Comparison of ENCODE assay signal across 1 cellular context in the genomic region with DNA sequence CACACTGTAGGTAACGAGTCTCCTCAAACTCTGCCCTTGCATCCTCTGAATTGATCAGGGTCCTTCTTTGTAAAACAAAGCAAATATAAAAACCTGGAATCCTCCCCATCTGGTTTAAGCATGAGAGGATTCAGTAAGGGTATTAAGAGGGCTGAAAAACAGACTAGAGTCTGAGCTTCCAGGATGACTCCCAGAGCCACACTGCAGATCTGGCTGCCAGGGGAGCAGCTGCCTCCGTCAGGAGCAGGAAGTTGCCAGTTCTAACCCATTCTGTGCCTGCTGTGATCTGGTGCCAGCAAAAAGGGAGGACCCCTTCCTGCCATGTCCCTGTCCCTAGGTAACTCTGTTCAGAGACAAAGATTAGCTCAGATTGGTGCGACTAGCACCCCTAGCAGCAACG.
TF ChIP-seq lines count a peak whose summit lies in the region.

No MANE protein-coding gene starts in this region.

TF ChIP-seq in GM23338, 12 proteins besides CTCF, POLR2A, EP300 and RAD21:
- no peak for TF ChIP-seq EZH2phosphoT487 (IDR thresholded peaks at IDR 0.05; ENCODE audit: unreplicated experiment)
- TF ChIP-seq, protein P1, sequence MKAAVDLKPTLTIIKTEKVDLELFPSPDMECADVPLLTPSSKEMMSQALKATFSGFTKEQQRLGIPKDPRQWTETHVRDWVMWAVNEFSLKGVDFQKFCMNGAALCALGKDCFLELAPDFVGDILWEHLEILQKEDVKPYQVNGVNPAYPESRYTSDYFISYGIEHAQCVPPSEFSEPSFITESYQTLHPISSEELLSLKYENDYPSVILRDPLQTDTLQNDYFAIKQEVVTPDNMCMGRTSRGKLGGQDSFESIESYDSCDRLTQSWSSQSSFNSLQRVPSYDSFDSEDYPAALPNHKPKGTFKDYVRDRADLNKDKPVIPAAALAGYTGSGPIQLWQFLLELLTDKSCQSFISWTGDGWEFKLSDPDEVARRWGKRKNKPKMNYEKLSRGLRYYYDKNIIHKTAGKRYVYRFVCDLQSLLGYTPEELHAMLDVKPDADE (IDR thresholded peaks at IDR 0.05) = no peak
- no peak for TF ChIP-seq STAT1 (IDR thresholded peaks at IDR 0.05; ENCODE audit: unreplicated experiment)
- TF ChIP-seq, protein P2, sequence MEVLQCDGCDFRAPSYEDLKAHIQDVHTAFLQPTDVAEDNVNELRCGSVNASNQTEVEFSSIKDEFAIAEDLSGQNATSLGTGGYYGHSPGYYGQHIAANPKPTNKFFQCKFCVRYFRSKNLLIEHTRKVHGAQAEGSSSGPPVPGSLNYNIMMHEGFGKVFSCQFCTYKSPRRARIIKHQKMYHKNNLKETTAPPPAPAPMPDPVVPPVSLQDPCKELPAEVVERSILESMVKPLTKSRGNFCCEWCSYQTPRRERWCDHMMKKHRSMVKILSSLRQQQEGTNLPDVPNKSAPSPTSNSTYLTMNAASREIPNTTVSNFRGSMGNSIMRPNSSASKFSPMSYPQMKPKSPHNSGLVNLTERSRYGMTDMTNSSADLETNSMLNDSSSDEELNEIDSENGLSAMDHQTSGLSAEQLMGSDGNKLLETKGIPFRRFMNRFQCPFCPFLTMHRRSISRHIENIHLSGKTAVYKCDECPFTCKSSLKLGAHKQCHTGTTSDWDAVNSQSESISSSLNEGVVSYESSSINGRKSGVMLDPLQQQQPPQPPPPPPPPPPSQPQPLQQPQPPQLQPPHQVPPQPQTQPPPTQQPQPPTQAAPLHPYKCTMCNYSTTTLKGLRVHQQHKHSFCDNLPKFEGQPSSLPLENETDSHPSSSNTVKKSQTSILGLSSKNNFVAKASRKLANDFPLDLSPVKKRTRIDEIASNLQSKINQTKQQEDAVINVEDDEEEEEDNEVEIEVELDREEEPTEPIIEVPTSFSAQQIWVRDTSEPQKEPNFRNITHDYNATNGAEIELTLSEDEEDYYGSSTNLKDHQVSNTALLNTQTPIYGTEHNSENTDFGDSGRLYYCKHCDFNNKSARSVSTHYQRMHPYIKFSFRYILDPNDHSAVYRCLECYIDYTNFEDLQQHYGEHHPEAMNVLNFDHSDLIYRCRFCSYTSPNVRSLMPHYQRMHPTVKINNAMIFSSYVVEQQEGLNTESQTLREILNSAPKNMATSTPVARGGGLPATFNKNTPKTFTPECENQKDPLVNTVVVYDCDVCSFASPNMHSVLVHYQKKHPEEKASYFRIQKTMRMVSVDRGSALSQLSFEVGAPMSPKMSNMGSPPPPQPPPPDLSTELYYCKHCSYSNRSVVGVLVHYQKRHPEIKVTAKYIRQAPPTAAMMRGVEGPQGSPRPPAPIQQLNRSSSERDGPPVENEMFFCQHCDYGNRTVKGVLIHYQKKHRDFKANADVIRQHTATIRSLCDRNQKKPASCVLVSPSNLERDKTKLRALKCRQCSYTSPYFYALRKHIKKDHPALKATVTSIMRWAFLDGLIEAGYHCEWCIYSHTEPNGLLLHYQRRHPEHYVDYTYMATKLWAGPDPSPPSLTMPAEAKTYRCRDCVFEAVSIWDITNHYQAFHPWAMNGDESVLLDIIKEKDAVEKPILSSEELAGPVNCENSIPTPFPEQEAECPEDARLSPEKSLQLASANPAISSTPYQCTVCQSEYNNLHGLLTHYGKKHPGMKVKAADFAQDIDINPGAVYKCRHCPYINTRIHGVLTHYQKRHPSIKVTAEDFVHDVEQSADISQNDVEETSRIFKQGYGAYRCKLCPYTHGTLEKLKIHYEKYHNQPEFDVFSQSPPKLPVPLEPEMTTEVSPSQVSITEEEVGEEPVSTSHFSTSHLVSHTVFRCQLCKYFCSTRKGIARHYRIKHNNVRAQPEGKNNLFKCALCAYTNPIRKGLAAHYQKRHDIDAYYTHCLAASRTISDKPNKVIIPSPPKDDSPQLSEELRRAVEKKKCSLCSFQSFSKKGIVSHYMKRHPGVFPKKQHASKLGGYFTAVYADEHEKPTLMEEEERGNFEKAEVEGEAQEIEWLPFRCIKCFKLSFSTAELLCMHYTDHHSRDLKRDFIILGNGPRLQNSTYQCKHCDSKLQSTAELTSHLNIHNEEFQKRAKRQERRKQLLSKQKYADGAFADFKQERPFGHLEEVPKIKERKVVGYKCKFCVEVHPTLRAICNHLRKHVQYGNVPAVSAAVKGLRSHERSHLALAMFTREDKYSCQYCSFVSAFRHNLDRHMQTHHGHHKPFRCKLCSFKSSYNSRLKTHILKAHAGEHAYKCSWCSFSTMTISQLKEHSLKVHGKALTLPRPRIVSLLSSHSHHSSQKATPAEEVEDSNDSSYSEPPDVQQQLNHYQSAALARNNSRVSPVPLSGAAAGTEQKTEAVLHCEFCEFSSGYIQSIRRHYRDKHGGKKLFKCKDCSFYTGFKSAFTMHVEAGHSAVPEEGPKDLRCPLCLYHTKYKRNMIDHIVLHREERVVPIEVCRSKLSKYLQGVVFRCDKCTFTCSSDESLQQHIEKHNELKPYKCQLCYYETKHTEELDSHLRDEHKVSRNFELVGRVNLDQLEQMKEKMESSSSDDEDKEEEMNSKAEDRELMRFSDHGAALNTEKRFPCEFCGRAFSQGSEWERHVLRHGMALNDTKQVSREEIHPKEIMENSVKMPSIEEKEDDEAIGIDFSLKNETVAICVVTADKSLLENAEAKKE (CRISPR knock-in tag; IDR thresholded peaks at IDR 0.05) = no peak
- no peak for TF ChIP-seq CREB1 (CRISPR knock-in tag; IDR thresholded peaks at IDR 0.05; ENCODE audit: low read depth)
- TF ChIP-seq, protein P3, sequence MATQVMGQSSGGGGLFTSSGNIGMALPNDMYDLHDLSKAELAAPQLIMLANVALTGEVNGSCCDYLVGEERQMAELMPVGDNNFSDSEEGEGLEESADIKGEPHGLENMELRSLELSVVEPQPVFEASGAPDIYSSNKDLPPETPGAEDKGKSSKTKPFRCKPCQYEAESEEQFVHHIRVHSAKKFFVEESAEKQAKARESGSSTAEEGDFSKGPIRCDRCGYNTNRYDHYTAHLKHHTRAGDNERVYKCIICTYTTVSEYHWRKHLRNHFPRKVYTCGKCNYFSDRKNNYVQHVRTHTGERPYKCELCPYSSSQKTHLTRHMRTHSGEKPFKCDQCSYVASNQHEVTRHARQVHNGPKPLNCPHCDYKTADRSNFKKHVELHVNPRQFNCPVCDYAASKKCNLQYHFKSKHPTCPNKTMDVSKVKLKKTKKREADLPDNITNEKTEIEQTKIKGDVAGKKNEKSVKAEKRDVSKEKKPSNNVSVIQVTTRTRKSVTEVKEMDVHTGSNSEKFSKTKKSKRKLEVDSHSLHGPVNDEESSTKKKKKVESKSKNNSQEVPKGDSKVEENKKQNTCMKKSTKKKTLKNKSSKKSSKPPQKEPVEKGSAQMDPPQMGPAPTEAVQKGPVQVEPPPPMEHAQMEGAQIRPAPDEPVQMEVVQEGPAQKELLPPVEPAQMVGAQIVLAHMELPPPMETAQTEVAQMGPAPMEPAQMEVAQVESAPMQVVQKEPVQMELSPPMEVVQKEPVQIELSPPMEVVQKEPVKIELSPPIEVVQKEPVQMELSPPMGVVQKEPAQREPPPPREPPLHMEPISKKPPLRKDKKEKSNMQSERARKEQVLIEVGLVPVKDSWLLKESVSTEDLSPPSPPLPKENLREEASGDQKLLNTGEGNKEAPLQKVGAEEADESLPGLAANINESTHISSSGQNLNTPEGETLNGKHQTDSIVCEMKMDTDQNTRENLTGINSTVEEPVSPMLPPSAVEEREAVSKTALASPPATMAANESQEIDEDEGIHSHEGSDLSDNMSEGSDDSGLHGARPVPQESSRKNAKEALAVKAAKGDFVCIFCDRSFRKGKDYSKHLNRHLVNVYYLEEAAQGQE (IDR thresholded peaks at IDR 0.05; ENCODE audit: unreplicated experiment) = no peak
- no peak for TF ChIP-seq ZNF331 (CRISPR knock-in tag; IDR thresholded peaks at IDR 0.05; ENCODE audit: low read depth)
- TF ChIP-seq EZH2 (IDR thresholded peaks at IDR 0.05; ENCODE audit: low read depth, unreplicated experiment) = no peak
- no peak for TF ChIP-seq POLR2AphosphoS5 (IDR thresholded peaks at IDR 0.05; ENCODE audit: low read depth)
- TF ChIP-seq ZNF114 (CRISPR knock-in tag; IDR thresholded peaks at IDR 0.05) = no peak
- TF ChIP-seq NANOG (IDR thresholded peaks at IDR 0.05; ENCODE audit: borderline replicate concordance) = no peak
- TF ChIP-seq JUNB (IDR thresholded peaks at IDR 0.05; ENCODE audit: unreplicated experiment) = no peak
